ENCODE assay signal across 10 cellular contexts in the genomic region with DNA sequence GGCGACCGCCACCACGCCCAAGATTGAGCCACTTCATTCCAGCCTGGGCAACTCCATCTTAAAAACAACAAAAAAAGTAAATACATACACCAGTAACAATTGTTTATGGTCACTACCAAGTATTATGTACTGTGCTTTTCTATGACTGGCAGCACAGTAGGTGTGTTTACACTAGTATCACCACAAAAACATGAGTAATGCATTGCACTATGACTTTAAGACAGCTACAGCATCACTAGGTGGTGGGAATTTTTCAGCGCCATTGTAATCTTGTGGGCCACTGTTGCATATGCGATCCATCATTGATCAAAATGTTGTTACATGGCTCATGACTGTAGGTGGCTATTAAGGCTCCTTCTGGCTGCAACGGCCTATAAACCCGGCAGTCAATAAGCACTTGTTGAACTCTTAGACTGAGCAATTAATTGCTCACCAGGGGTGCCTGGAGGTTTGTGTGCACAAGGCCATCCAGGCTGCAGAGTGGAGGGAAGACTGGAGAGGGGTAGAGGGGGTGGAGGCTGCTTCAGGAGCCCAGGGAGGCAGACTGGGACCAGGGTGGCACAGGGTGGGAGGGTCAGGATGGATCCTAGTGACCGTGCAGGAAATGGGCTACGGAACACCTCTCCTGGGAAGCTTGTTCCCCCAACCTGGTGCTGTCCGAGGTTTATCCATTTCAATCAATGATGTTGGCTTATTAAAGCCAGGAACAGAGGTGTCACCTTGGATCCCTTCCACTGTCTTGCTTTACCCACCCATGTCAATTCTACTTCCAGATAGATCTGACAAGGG. TPM values are rescaled to one million over a fixed set of nuclear protein-coding genes. Genes with fewer than 3 reads are reported as not detected.
DNase-seq lines count a peak whose midpoint lies in the region; ATAC-seq and TF ChIP-seq lines count a peak whose summit lies in the region.
"Had no signal": no experiment of that assay in that cellular context is flagged by ENCODE, and none has a peak within 500 bp of the region (broad histone marks: within the 10 kb centered on the region; RNA-seq: fewer than 3 reads in every experiment).

No MANE protein-coding gene starts in this region.

- no peaks in the 10 kb centered on the region for H3K79me2 ChIP-seq in HCT116 (ENCODE audit: insufficient read depth, low read length)

- CTCF ChIA-PET in HCT116 (lab: Charles Lee) = interaction anchor here (0.9 to 1.8 kb wide), 3 partner anchors 14 to 261 kb away, joined by 4 to 14 read pairs (median 6); no protein-coding TSS in a partner anchor

- peaks cover 69 to 100% (median 94%) of the 10 kb centered on the region in 10 experiments for H3K4me1 ChIP-seq in BLaER1 treated with 17β-estradiol and CSF1 and Interleukin-3, amounts not matched to agents 10 nM and 100 nM
- H3K4me1 ChIP-seq in HCT116 (ENCODE audit: control insufficient read depth in 1 of 2, insufficient read depth in 2 of 2, low read length in 2 of 2) (peaks cover 18 to 58% of the 10 kb centered on the region in 2 experiments), RWPE2 (ENCODE audit: insufficient read depth, poor library complexity, severe bottlenecking) (peaks cover 23% of the 10 kb centered on the region), right lobe of liver (peaks cover 0 to 14% (median 0%) of the 10 kb centered on the region in 4 donors), esophagus muscularis mucosa (peaks cover 22 to 31% (median 29%) of the 10 kb centered on the region in 4 donors)

- TF ChIP-seq RAD21 in HCT116 (IDR thresholded peaks at IDR 0.05; ENCODE audit: low read depth) = no peak

- TF ChIP-seq POLR2A in HCT116 (IDR thresholded peaks at IDR 0.05; ENCODE audit: borderline replicate concordance, extremely low read depth, insufficient read depth, insufficient read length) (no peak), right lobe of liver (IDR thresholded peaks at IDR 0.05) (no peak), esophagus muscularis mucosa (IDR thresholded peaks at IDR 0.05; ENCODE audit: low read depth) (no peak)

- no peak overlapping the region for H2AFZ ChIP-seq in HCT116 (ENCODE audit: low read depth, low read length, poor library complexity, severe bottlenecking)

- no peak for TF ChIP-seq EP300 in esophagus muscularis mucosa (IDR thresholded peaks at IDR 0.05)

- POLR2A ChIA-PET in HCT116 (lab: Charles Lee) = interaction anchor here (0.7 to 0.9 kb wide), 2 partner anchors 48 to 178 kb away, joined by 3 to 4 read pairs; a partner anchor contains a TSS

- H3K27ac ChIP-seq in BLaER1 treated with 17β-estradiol and CSF1 and Interleukin-3, amounts not matched to agents 10 nM and 100 nM = peak overlapping the region in 7 of 11 experiments; percentile 1 to 93 (median 85); a peak in 13 of 22 replicates
- H3K27ac ChIP-seq in HCT116 (ENCODE audit: low read depth, low read length) = no peak overlapping the region
- peak overlapping the region; percentile 91 for H3K27ac ChIP-seq in RWPE2 (ENCODE audit: poor library complexity, severe bottlenecking)
- H3K27ac ChIP-seq in right lobe of liver = peak overlapping the region in 2 of 3 donors; percentile 24 to 69
- no peak overlapping the region for H3K27ac ChIP-seq in substantia nigra (ENCODE audit: low read depth, low read length, poor library complexity, severe bottlenecking)
- no peak overlapping the region for H3K27ac ChIP-seq in esophagus muscularis mucosa (replicated peaks in 1 of 4)
- H3K27ac ChIP-seq: cardiac muscle cell had no signal

- intact Hi-C loops in HCT116 (cut with micrococcal nuclease) = no loop called here
- intact Hi-C loops in right lobe of liver (cut with DNase I) = no loop called here
- intact Hi-C loops in esophagus muscularis mucosa (cut with DNase I) = no loop called here

- RAD21 ChIA-PET in HCT116 (lab: Charles Lee; ENCODE audit: low non-redundant PET in 1 of 2, low total read pairs in 2 of 2, uncharacterized antibody in 2 of 2, unreplicated experiment in 2 of 2) = interaction anchor here in 1 of 2 experiments (0.7 kb wide), 1 partner anchor 435 kb away, joined by 3 read pairs; no protein-coding TSS in a partner anchor

- H3K36me3 ChIP-seq in BLaER1 treated with 17β-estradiol and CSF1 and Interleukin-3, amounts not matched to agents 10 nM and 100 nM = no peaks in the 10 kb centered on the region
- H3K36me3 ChIP-seq in HCT116 (ENCODE audit: control insufficient read depth in 1 of 2, insufficient read depth in 2 of 2, low read length in 2 of 2) (no peaks in the 10 kb centered on the region), RWPE2 (ENCODE audit: low read depth) (no peaks in the 10 kb centered on the region), right lobe of liver (no peaks in the 10 kb centered on the region), esophagus muscularis mucosa (no peaks in the 10 kb centered on the region)
- H3K36me3 ChIP-seq: cardiac muscle cell had no signal

- no peak for ATAC-seq in HCT116
- no peak for ATAC-seq in RWPE2 (ENCODE audit: low read depth)
- ATAC-seq in right lobe of liver = no peak

- peak overlapping the region in 5 of 11 experiments; percentile 13 to 84 (median 23); a peak in 6 of 22 replicates for H3K9ac ChIP-seq in BLaER1 treated with 17β-estradiol and CSF1 and Interleukin-3, amounts not matched to agents 10 nM and 100 nM
- no peak overlapping the region for H3K9ac ChIP-seq in HCT116 (ENCODE audit: low read length)

- H4K20me1 ChIP-seq in BLaER1 treated with 17β-estradiol and CSF1 and Interleukin-3, amounts not matched to agents 10 nM and 100 nM = no peaks in the 10 kb centered on the region
- no peaks in the 10 kb centered on the region for H4K20me1 ChIP-seq in HCT116 (ENCODE audit: insufficient read depth)

- peak overlapping the region in 6 of 11 experiments; percentile 44 to 90 (median 86); a peak in 12 of 22 replicates for H3K4me2 ChIP-seq in BLaER1 treated with 17β-estradiol and CSF1 and Interleukin-3, amounts not matched to agents 10 nM and 100 nM
- peak overlapping the region; percentile 8 for H3K4me2 ChIP-seq in HCT116 (ENCODE audit: low read length)

- 58% methylated on average over 5 of the region's 10 CpGs for WGBS in right lobe of liver (ENCODE audit: insufficient coverage, low coverage, low lambda C conversion rate, missing lambda C conversion rate)
- 90% methylated on average over 10 of the region's 10 CpGs for WGBS in esophagus muscularis mucosa

- peak overlapping the region in 1 of 10 experiments; percentile 30; a peak in 2 of 20 replicates for H3K4me3 ChIP-seq in BLaER1 treated with 17β-estradiol and CSF1 and Interleukin-3, amounts not matched to agents 10 nM and 100 nM
- H3K4me3 ChIP-seq in HCT116 (replicated peaks in 1 of 2; ENCODE audit: low read depth in 1 of 2, low read length in 2 of 2) = no peak overlapping the region
- H3K4me3 ChIP-seq in RWPE2 (ENCODE audit: severe bottlenecking) = no peak overlapping the region
- H3K4me3 ChIP-seq in right lobe of liver = no peak overlapping the region
- no peak overlapping the region for H3K4me3 ChIP-seq in esophagus muscularis mucosa
- H3K4me3 ChIP-seq: cardiac muscle cell had no signal

- TF ChIP-seq CTCF in HCT116 (IDR thresholded peaks at IDR 0.05 in 2 of 3, conservative IDR thresholded peaks at IDR 0.05 in 1 of 3; ENCODE audit: borderline replicate concordance in 1 of 3, insufficient read depth in 1 of 3, low read depth in 2 of 3, low read length in 2 of 3) = no peak
- no peak for TF ChIP-seq CTCF in RWPE2 (IDR thresholded peaks at IDR 0.05; ENCODE audit: poor library complexity, severe bottlenecking)
- no peak for TF ChIP-seq CTCF in right lobe of liver (IDR thresholded peaks at IDR 0.05)
- TF ChIP-seq CTCF in esophagus muscularis mucosa (IDR thresholded peaks at IDR 0.05) = no peak

- DNase-seq in HCT116 (ENCODE audit: low read depth, low spot score) = no peak
- no peak for DNase-seq in RWPE2 (ENCODE audit: low spot score)
- DNase-seq in right lobe of liver = peak in 1 of 3 donors; percentile 42
- DNase-seq in NAMALWA (ENCODE audit: low spot score) = no peak
- no peak for DNase-seq in substantia nigra (lab: John Stamatoyannopoulos, UW)
- no peak for DNase-seq in superior temporal gyrus (ENCODE audit: extremely low spot score)
- DNase-seq in esophagus muscularis mucosa (ENCODE audit: extremely low spot score) = no peak
- DNase-seq: NCI-H345 had no signal

- no peaks in the 10 kb centered on the region for H3K9me3 ChIP-seq in BLaER1 treated with 17β-estradiol and CSF1 and Interleukin-3, amounts not matched to agents 10 nM and 100 nM (replicated peaks in 1 of 11)
- H3K9me3 ChIP-seq in HCT116 (ENCODE audit: control insufficient read depth in 1 of 2, insufficient read depth in 1 of 2, low read depth in 1 of 2, low read length in 2 of 2) (no peaks in the 10 kb centered on the region), RWPE2 (ENCODE audit: severe bottlenecking) (no peaks in the 10 kb centered on the region), right lobe of liver (no peaks in the 10 kb centered on the region), esophagus muscularis mucosa (no peaks in the 10 kb centered on the region)

- no peaks in the 10 kb centered on the region for H3K27me3 ChIP-seq in BLaER1 treated with 17β-estradiol and CSF1 and Interleukin-3, amounts not matched to agents 10 nM and 100 nM
- H3K27me3 ChIP-seq in HCT116 (ENCODE audit: insufficient read depth, low read length) (no peaks in the 10 kb centered on the region), RWPE2 (ENCODE audit: insufficient read depth, poor library complexity, severe bottlenecking) (no peaks in the 10 kb centered on the region), right lobe of liver (no peaks in the 10 kb centered on the region), esophagus muscularis mucosa (no peaks in the 10 kb centered on the region)
- H3K27me3 ChIP-seq: cardiac muscle cell had no signal

- no peaks in the 10 kb centered on the region for H3K9me2 ChIP-seq in HCT116 (ENCODE audit: insufficient read depth)

- no TSS peak for BruUV-seq in HCT116 (replicated peaks; lab: Mats Ljungman, UMichigan)

TF ChIP-seq in HCT116, 20 proteins besides CTCF, POLR2A, EP300 and RAD21 (continues in another document):
- TF ChIP-seq JUND (IDR thresholded peaks at IDR 0.05) = no peak
- TF ChIP-seq, protein P1, sequence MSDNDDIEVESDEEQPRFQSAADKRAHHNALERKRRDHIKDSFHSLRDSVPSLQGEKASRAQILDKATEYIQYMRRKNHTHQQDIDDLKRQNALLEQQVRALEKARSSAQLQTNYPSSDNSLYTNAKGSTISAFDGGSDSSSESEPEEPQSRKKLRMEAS (IDR thresholded peaks at IDR 0.05) = no peak
- TF ChIP-seq, protein P2, sequence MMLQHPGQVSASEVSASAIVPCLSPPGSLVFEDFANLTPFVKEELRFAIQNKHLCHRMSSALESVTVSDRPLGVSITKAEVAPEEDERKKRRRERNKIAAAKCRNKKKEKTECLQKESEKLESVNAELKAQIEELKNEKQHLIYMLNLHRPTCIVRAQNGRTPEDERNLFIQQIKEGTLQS (IDR thresholded peaks at IDR 0.05) = no peak

RNA-seq across cellular contexts. Expression of a gene that starts 17.9 kb away (rescaled TPM):
- total RNA-seq in HCT116 (2021; ENCODE audit: unreplicated experiment) (182 TPM), right lobe of liver (100 to 1,000 TPM in 5 of 6 experiments, 10 to 100 TPM in 1; 75.9 to 140 (median 119) TPM), esophagus muscularis mucosa (10 to 100 TPM; 55.6 to 89.1 (median 70.4) TPM)
- 171 and 220 TPM in 2 replicates for polyA plus RNA-seq in HCT116 (2012)

RNA-seq across cellular contexts. Expression of a gene that starts 47.1 kb away (rescaled TPM):
- total RNA-seq in HCT116 (2021; ENCODE audit: unreplicated experiment) = 78.9 TPM
- polyA plus RNA-seq in HCT116 (2012) = 71.7 and 73.4 TPM in 2 replicates
- total RNA-seq in right lobe of liver = 10 to 100 TPM; 17.4 to 36.9 (median 20.1) TPM
- 10 to 100 TPM; 24.5 to 39.3 (median 30.6) TPM for total RNA-seq in esophagus muscularis mucosa

RNA-seq across cellular contexts. Expression of a gene that starts 47.8 kb away (rescaled TPM):
- total RNA-seq in HCT116 (2021; ENCODE audit: unreplicated experiment) = 353 TPM
- polyA plus RNA-seq in HCT116 (2012) = 338 TPM in 2 replicates
- 100 to 1,000 TPM; 164 to 222 (median 215) TPM for total RNA-seq in right lobe of liver
- total RNA-seq in esophagus muscularis mucosa = 100 to 1,000 TPM; 395 to 523 (median 469) TPM

Comparison
In these comparisons a context has a peak if more than half of its experiments do, and no peak if none do; other contexts are left out.
1. H3K27ac ChIP-seq: peak in BLaER1 treated with 17β-estradiol and CSF1 and Interleukin-3, amounts not matched to agents 10 nM and 100 nM (7 of 11), RWPE2 (single experiment) and right lobe of liver (2 of 3); none in HCT116 (single experiment), substantia nigra (single experiment) and esophagus muscularis mucosa (0 of 4).